In the genomic region with DNA sequence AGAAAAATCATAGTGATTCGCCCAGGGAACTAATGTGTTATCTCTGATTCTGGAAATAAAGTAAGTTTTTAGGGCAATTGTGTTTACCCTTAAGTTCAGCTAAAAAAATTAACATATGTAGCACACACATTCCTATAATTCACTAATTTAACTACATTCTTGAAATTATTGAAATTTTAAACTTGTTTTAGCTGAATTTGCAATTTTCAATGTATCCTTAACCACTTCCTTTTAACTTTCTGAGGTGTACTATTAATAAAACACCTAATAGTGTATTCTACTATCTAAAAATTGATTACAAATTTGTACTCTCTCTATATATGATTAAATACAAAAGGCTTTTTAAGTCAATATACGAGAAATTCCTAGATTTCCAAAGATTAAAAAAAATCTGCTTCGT, we compare ENCODE assay signal across 1 cellular context.
TF ChIP-seq lines count a peak whose summit lies in the region.

No MANE protein-coding gene starts in this region.

TF ChIP-seq in HCT116, 20 proteins besides CTCF, POLR2A, EP300 and RAD21 (continued from another document):
- TF ChIP-seq, protein P1, sequence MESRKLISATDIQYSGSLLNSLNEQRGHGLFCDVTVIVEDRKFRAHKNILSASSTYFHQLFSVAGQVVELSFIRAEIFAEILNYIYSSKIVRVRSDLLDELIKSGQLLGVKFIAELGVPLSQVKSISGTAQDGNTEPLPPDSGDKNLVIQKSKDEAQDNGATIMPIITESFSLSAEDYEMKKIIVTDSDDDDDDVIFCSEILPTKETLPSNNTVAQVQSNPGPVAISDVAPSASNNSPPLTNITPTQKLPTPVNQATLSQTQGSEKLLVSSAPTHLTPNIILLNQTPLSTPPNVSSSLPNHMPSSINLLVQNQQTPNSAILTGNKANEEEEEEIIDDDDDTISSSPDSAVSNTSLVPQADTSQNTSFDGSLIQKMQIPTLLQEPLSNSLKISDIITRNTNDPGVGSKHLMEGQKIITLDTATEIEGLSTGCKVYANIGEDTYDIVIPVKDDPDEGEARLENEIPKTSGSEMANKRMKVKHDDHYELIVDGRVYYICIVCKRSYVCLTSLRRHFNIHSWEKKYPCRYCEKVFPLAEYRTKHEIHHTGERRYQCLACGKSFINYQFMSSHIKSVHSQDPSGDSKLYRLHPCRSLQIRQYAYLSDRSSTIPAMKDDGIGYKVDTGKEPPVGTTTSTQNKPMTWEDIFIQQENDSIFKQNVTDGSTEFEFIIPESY (IDR thresholded peaks at IDR 0.05; ENCODE audit: extremely low read depth, insufficient replicate concordance, low read length), result no peak
- TF ChIP-seq YY1 (IDR thresholded peaks at IDR 0.05; ENCODE audit: extremely low read depth, insufficient replicate concordance, low read depth, low read length) (no peak), ZFX (IDR thresholded peaks at IDR 0.05) (no peak), SP1 (IDR thresholded peaks at IDR 0.05; ENCODE audit: low read depth) (no peak), CEBPB (IDR thresholded peaks at IDR 0.05; ENCODE audit: low read depth) (no peak)
